8 cellular contexts compared by ENCODE assay signal in genomic region chr1:62438163-62438562, GRCh38.
DNase-seq lines count a peak whose midpoint lies in the region; ATAC-seq lines count a peak whose summit lies in the region.

No MANE protein-coding gene starts in this region.

- peaks cover 37% of the 10 kb centered on the region for H3K4me1 Mint-ChIP-seq in central memory CD8-positive, alpha-beta T cell

- DNase-seq in NCI-H2029 treated with DMSO at 0.1 percent for 48 hours (lab: John Stamatoyannopoulos, UW) = peak; percentile 61
- DNase-seq in NCI-H2029 (lab: John Stamatoyannopoulos, UW) = no peak
- peak; percentile 25 for DNase-seq in NCI-H1694 treated with DMSO at 0.1 percent for 48 hours (lab: John Stamatoyannopoulos, UW)
- DNase-seq in central memory CD8-positive, alpha-beta T cell (ENCODE audit: low spot score in 2 of 2) = no peak
- no peak for DNase-seq in 8988T
- no peak for DNase-seq in HuH-7 (ENCODE audit: low spot score)

- peak overlapping the region; percentile 47 for H3K27ac Mint-ChIP-seq in central memory CD8-positive, alpha-beta T cell (ENCODE audit: low read depth)

- peak overlapping the region; percentile 74 to 91 for H3K4me3 ChIP-seq in muscle layer of duodenum (ENCODE audit: low read depth in 1 of 2, low read length in 2 of 2)

- peaks cover 5% of the 10 kb centered on the region for H3K9me3 Mint-ChIP-seq in central memory CD8-positive, alpha-beta T cell

- H3K9me3 ChIP-seq in muscle layer of duodenum (ENCODE audit: control insufficient read depth in 1 of 2, low read length in 2 of 2) = no peaks in the 10 kb centered on the region

- no peak for ATAC-seq in central memory CD8-positive, alpha-beta T cell (replicated peaks; ENCODE audit: extremely low read depth, poor library complexity, severe bottlenecking)
- no peak for ATAC-seq in HG03196 (IDR thresholded peaks at IDR 0.05; ENCODE audit: unreplicated experiment)

- peak overlapping the region; percentile 93 for H3K4me3 Mint-ChIP-seq in central memory CD8-positive, alpha-beta T cell

- no peaks in the 10 kb centered on the region for H3K27me3 Mint-ChIP-seq in central memory CD8-positive, alpha-beta T cell

- H3K27ac ChIP-seq in muscle layer of duodenum (ENCODE audit: low read length) = peak overlapping the region; percentile 93

- H3K4me1 ChIP-seq in muscle layer of duodenum (ENCODE audit: control insufficient read depth in 1 of 2, insufficient read depth in 2 of 2, low read length in 2 of 2) = peaks cover 10 to 13% of the 10 kb centered on the region in 2 donors

- no peaks in the 10 kb centered on the region for H3K27me3 ChIP-seq in muscle layer of duodenum (ENCODE audit: low read depth, low read length)

- H3K36me3 ChIP-seq in muscle layer of duodenum (ENCODE audit: control insufficient read depth in 1 of 2, insufficient read depth in 2 of 2, low read length in 2 of 2) = peaks cover 8 to 10% of the 10 kb centered on the region in 2 donors

- peaks cover 32% of the 10 kb centered on the region for H3K36me3 Mint-ChIP-seq in central memory CD8-positive, alpha-beta T cell (ENCODE audit: insufficient read depth)

Comparison
In these comparisons a context has a peak if more than half of its experiments do, and no peak if none do; other contexts are left out.
1. DNase-seq: peak in NCI-H2029 treated with DMSO at 0.1 percent for 48 hours (single experiment) and NCI-H1694 treated with DMSO at 0.1 percent for 48 hours (single experiment); none in NCI-H2029 (single experiment), central memory CD8-positive, alpha-beta T cell (0 of 2), 8988T (single experiment) and HuH-7 (single experiment).